ENCODE assay signal across 8 cellular contexts in genomic region chr6:144285798-144286502, GRCh38. TPM values are rescaled to one million over a fixed set of nuclear protein-coding genes. Genes with fewer than 3 reads are reported as not detected.
DNase-seq lines count a peak whose midpoint lies in the region; ATAC-seq, FAIRE-seq and TF ChIP-seq lines count a peak whose summit lies in the region.

No MANE protein-coding gene starts in this region.

- H3K4me3 ChIP-seq in MM.1S (ENCODE audit: low read length) = peak overlapping the region; percentile 67
- peak overlapping the region; percentile 83 to 93 (median 88) for H3K4me3 ChIP-seq in endothelial cell of umbilical vein (replicated peaks in 1 of 3; ENCODE audit: insufficient read depth in 1 of 3, low read depth in 1 of 3, low read length in 3 of 3)
- peak overlapping the region; percentile 89 for H3K4me3 ChIP-seq in mesendoderm (ENCODE audit: low read length)

- no peaks in the 10 kb centered on the region for H3K27me3 Mint-ChIP-seq in Calu3 (ENCODE audit: unreplicated experiment)
- peaks cover 13% of the 10 kb centered on the region for H3K27me3 Mint-ChIP-seq in activated CD8-positive, alpha-beta T cell treated with anti-CD3 and anti-CD28 coated beads, Interleukin-2, amount 10 ng/mL, durations not matched to agents 7 days and 5 days (ENCODE audit: low read depth)
- H3K27me3 Mint-ChIP-seq in stimulated activated naive CD8-positive, alpha-beta T cell treated with anti-CD3 and anti-CD28 coated beads, Interleukin-15, amount 100 ng/mL, for 72 hours = peaks cover 51% of the 10 kb centered on the region

- peaks cover 37% of the 10 kb centered on the region for H3K36me3 Mint-ChIP-seq in Calu3 (ENCODE audit: insufficient read depth, unreplicated experiment)
- peaks cover 6% of the 10 kb centered on the region for H3K36me3 Mint-ChIP-seq in activated CD8-positive, alpha-beta T cell treated with anti-CD3 and anti-CD28 coated beads, Interleukin-2, amount 10 ng/mL, durations not matched to agents 7 days and 5 days (ENCODE audit: low read depth)

- no peaks in the 10 kb centered on the region for H3K4me1 Mint-ChIP-seq in Calu3 (ENCODE audit: low read depth, unreplicated experiment)
- H3K4me1 Mint-ChIP-seq in activated CD8-positive, alpha-beta T cell treated with anti-CD3 and anti-CD28 coated beads, Interleukin-2, amount 10 ng/mL, durations not matched to agents 7 days and 5 days (ENCODE audit: low read depth) = peaks cover 23% of the 10 kb centered on the region
- H3K4me1 Mint-ChIP-seq in stimulated activated naive CD8-positive, alpha-beta T cell treated with anti-CD3 and anti-CD28 coated beads, Interleukin-15, amount 100 ng/mL, for 72 hours = peaks cover 27% of the 10 kb centered on the region

- H3K9me3 ChIP-seq in MM.1S (replicated peaks; ENCODE audit: insufficient read depth, low read length) (no peaks in the 10 kb centered on the region), endothelial cell of umbilical vein (replicated peaks; ENCODE audit: control insufficient read depth, insufficient read depth, low read length) (no peaks in the 10 kb centered on the region)

- H3K4ac ChIP-seq in mesendoderm (ENCODE audit: low read depth, low read length) = no peak overlapping the region

- BruUV-seq in Calu3 (replicated peaks; lab: Mats Ljungman, UMichigan) (no TSS peak), endothelial cell of umbilical vein (replicated peaks; lab: Mats Ljungman, UMichigan) (no TSS peak)

- POLR2A ChIA-PET in activated CD8-positive, alpha-beta T cell treated with anti-CD3 and anti-CD28 coated beads, Interleukin-2, amount 10 ng/mL, durations not matched to agents 7 days and 5 days (lab: Charles Lee) = interaction anchor here (0.6 to 1.7 kb wide), 11 partner anchors 19 to 1618 kb away, joined by 3 to 6 read pairs (median 4); no protein-coding TSS in a partner anchor
- POLR2A ChIA-PET in endothelial cell of umbilical vein (lab: Charles Lee) = interaction anchor here (1.3 to 1.5 kb wide), 2 partner anchors 149 to 191 kb away, joined by 3 to 4 read pairs; partner anchors contain the start of gene SF3B5

- H3K56ac ChIP-seq in mesendoderm (ENCODE audit: low read length) = peak overlapping the region; percentile 91

- H3K27me3 ChIP-seq in MM.1S (replicated peaks; ENCODE audit: insufficient read depth, low read length) (no peaks in the 10 kb centered on the region), endothelial cell of umbilical vein (ENCODE audit: control insufficient read depth in 2 of 2, insufficient read depth in 2 of 2, low read length in 2 of 2) (no peaks in the 10 kb centered on the region), mesendoderm (ENCODE audit: insufficient read depth, low read length, poor library complexity) (no peaks in the 10 kb centered on the region)

- no peak for FAIRE-seq in endothelial cell of umbilical vein (lab: Jason Lieb, UNC)

- H3K4me1 ChIP-seq in MM.1S (ENCODE audit: low read length) (no peaks in the 10 kb centered on the region), endothelial cell of umbilical vein (ENCODE audit: control insufficient read depth, extremely low read depth, insufficient read depth, low read length) (peaks cover 14% of the 10 kb centered on the region), mesendoderm (ENCODE audit: control insufficient read depth, low read depth, low read length) (peaks cover 8% of the 10 kb centered on the region)

- H3F3A ChIP-seq in MM.1S (ENCODE audit: insufficient read depth, low read length) = no peaks in the 10 kb centered on the region

- H2AFZ ChIP-seq in MM.1S (ENCODE audit: low read length) (peak overlapping the region; percentile 56; the same call in 1 of the 2 replicates), endothelial cell of umbilical vein (ENCODE audit: low read depth, low read length) (peak overlapping the region; percentile 81)

- intact Hi-C loops in Calu3 (cut with micrococcal nuclease; ENCODE audit: unreplicated experiment) = loop anchor here (1.0 to 2.0 kb wide), 2 partner anchors 21 to 182 kb away; no protein-coding TSS in a partner anchor
- intact Hi-C loops in endothelial cell of umbilical vein (cut with micrococcal nuclease) = loop anchor here (1.0 to 5.0 kb wide), 8 partner anchors 21 to 196 kb away; partner anchors contain the start of gene STX11

- TF ChIP-seq CTCF in Calu3 (IDR thresholded peaks at IDR 0.05; ENCODE audit: unreplicated experiment) (no peak), MM.1S (IDR thresholded peaks at IDR 0.05; ENCODE audit: low read length) (no peak), endothelial cell of umbilical vein (IDR thresholded peaks at IDR 0.05; ENCODE audit: extremely low read depth in 1 of 2, insufficient read depth in 1 of 2, low read depth in 1 of 2, low read length in 2 of 2) (no peak)

- TF ChIP-seq POLR2A in endothelial cell of umbilical vein (IDR thresholded peaks at IDR 0.05; ENCODE audit: low read depth, low read length) = peak; percentile 74

- H3K79me2 ChIP-seq in MM.1S (ENCODE audit: low read length) = no peaks in the 10 kb centered on the region
- H3K79me2 ChIP-seq in endothelial cell of umbilical vein (ENCODE audit: control insufficient read depth, insufficient read depth, low read length) = peaks cover 36% of the 10 kb centered on the region
- no peaks in the 10 kb centered on the region for H3K79me2 ChIP-seq in mesendoderm (ENCODE audit: control insufficient read depth, insufficient read depth, low read length)

- peaks cover 2% of the 10 kb centered on the region for H3K79me1 ChIP-seq in mesendoderm (ENCODE audit: low read length)

- peak overlapping the region; percentile 21; the same call in 1 of the 2 replicates for H3K9ac ChIP-seq in MM.1S (ENCODE audit: low read length)
- peak overlapping the region; percentile 89 for H3K9ac ChIP-seq in endothelial cell of umbilical vein (replicated peaks; ENCODE audit: extremely low read depth, insufficient read depth, low read length)
- peak overlapping the region; percentile 76 for H3K9ac ChIP-seq in mesendoderm (ENCODE audit: low read length)

- H3K9me3 Mint-ChIP-seq in Calu3 (ENCODE audit: low read depth, unreplicated experiment) = no peaks in the 10 kb centered on the region
- H3K9me3 Mint-ChIP-seq in activated CD8-positive, alpha-beta T cell treated with anti-CD3 and anti-CD28 coated beads, Interleukin-2, amount 10 ng/mL, durations not matched to agents 7 days and 5 days (ENCODE audit: insufficient read depth) = no peaks in the 10 kb centered on the region
- H3K9me3 Mint-ChIP-seq in stimulated activated naive CD8-positive, alpha-beta T cell treated with anti-CD3 and anti-CD28 coated beads, Interleukin-15, amount 100 ng/mL, for 72 hours = no peaks in the 10 kb centered on the region

- H3K23ac ChIP-seq in mesendoderm (ENCODE audit: low read length) = peak overlapping the region; percentile 32

- H3K4me3 Mint-ChIP-seq in Calu3 (ENCODE audit: low read depth, unreplicated experiment) = peak overlapping the region; percentile 93
- peak overlapping the region; percentile 90 for H3K4me3 Mint-ChIP-seq in activated CD8-positive, alpha-beta T cell treated with anti-CD3 and anti-CD28 coated beads, Interleukin-2, amount 10 ng/mL, durations not matched to agents 7 days and 5 days
- peak overlapping the region; percentile 95 to 97 for H3K4me3 Mint-ChIP-seq in stimulated activated naive CD8-positive, alpha-beta T cell treated with anti-CD3 and anti-CD28 coated beads, Interleukin-15, amount 100 ng/mL, for 72 hours

- H2AK5ac ChIP-seq in mesendoderm (ENCODE audit: low read length) = no peak overlapping the region

- ATAC-seq in GM21619 (IDR thresholded peaks at IDR 0.05; ENCODE audit: unreplicated experiment) = peak; percentile 33
- ATAC-seq in activated CD8-positive, alpha-beta T cell treated with anti-CD3 and anti-CD28 coated beads, Interleukin-2, amount 10 ng/mL, durations not matched to agents 7 days and 5 days = peak; percentile 69
- ATAC-seq in stimulated activated naive CD8-positive, alpha-beta T cell treated with anti-CD3 and anti-CD28 coated beads, Interleukin-15, amount 100 ng/mL, for 72 hours = peak; percentile 75

- no peak overlapping the region for H2BK5ac ChIP-seq in mesendoderm (ENCODE audit: low read length)

- peak overlapping the region; percentile 63 for H3K18ac ChIP-seq in mesendoderm (ENCODE audit: low read length)

- H3K27ac ChIP-seq in MM.1S (ENCODE audit: low read length) = no peak overlapping the region
- H3K27ac ChIP-seq in endothelial cell of umbilical vein (ENCODE audit: insufficient read depth, low read depth, low read length) = peak overlapping the region; percentile 89
- peak overlapping the region; percentile 83 for H3K27ac ChIP-seq in mesendoderm (ENCODE audit: low read depth, low read length)

- no peaks in the 10 kb centered on the region for H4K20me1 ChIP-seq in MM.1S (ENCODE audit: insufficient read depth, low read length)
- no peaks in the 10 kb centered on the region for H4K20me1 ChIP-seq in endothelial cell of umbilical vein (replicated peaks; ENCODE audit: control insufficient read depth, extremely low read depth, insufficient read depth, low read length)

- H3K36me3 ChIP-seq in MM.1S (replicated peaks; ENCODE audit: insufficient read depth, low read length) (no peaks in the 10 kb centered on the region), endothelial cell of umbilical vein (ENCODE audit: control insufficient read depth in 2 of 2, extremely low read depth in 1 of 2, insufficient read depth in 2 of 2, low read length in 2 of 2) (no peaks in the 10 kb centered on the region), mesendoderm (ENCODE audit: control insufficient read depth, insufficient read depth, low read length) (no peaks in the 10 kb centered on the region)

- no peaks in the 10 kb centered on the region for H3K9me2 ChIP-seq in MM.1S (replicated peaks; ENCODE audit: insufficient read depth, low read length)

- H4K5ac ChIP-seq in mesendoderm (ENCODE audit: low read length) = no peak overlapping the region

- H2BK120ac ChIP-seq in mesendoderm (ENCODE audit: low read depth, low read length) = no peak overlapping the region

- H2BK15ac ChIP-seq in mesendoderm (replicated peaks; ENCODE audit: low read depth) = no peak overlapping the region

- CTCF ChIA-PET in Calu3 (lab: Charles Lee) (no interaction called here), endothelial cell of umbilical vein (lab: Charles Lee) (interaction anchor here (0.8 to 2.5 kb wide), 15 partner anchors 10 to 195 kb away, joined by 3 to 27 read pairs (median 4); no protein-coding TSS in a partner anchor)
- CTCF ChIA-PET in activated CD8-positive, alpha-beta T cell treated with anti-CD3 and anti-CD28 coated beads, Interleukin-2, amount 10 ng/mL, durations not matched to agents 7 days and 5 days (lab: Charles Lee) = interaction anchor here (1.1 to 1.8 kb wide), 6 partner anchors 13 to 181 kb away, joined by 3 to 6 read pairs (median 4); no protein-coding TSS in a partner anchor

- peak overlapping the region; percentile 22 for H3K27ac Mint-ChIP-seq in Calu3 (ENCODE audit: unreplicated experiment)
- H3K27ac Mint-ChIP-seq in activated CD8-positive, alpha-beta T cell treated with anti-CD3 and anti-CD28 coated beads, Interleukin-2, amount 10 ng/mL, durations not matched to agents 7 days and 5 days = peak overlapping the region; percentile 36
- peak overlapping the region in 1 of 2 donors; percentile 89 for H3K27ac Mint-ChIP-seq in stimulated activated naive CD8-positive, alpha-beta T cell treated with anti-CD3 and anti-CD28 coated beads, Interleukin-15, amount 100 ng/mL, for 72 hours

- dilution Hi-C loops in endothelial cell of umbilical vein (cut with MboI; ENCODE audit: extremely low pct_ligation_motif_present, low sequenced_read_pairs) = no loop called here

- peak overlapping the region; percentile 80 for H3K4me2 ChIP-seq in MM.1S (ENCODE audit: low read depth, low read length)
- peak overlapping the region; percentile 88 for H3K4me2 ChIP-seq in endothelial cell of umbilical vein (ENCODE audit: insufficient read depth, low read length)
- H3K4me2 ChIP-seq in mesendoderm (ENCODE audit: low read length) = peak overlapping the region; percentile 77

- no CpG with 5 or more reads among the region's 51 CpGs for WGBS in mesendoderm (ENCODE audit: extremely low coverage, insufficient coverage, low lambda C conversion rate)

- H3K9me1 ChIP-seq in endothelial cell of umbilical vein (replicated peaks; ENCODE audit: control insufficient read depth, extremely low read depth, insufficient read depth, low read length) = peaks cover 2% of the 10 kb centered on the region

- H4K8ac ChIP-seq in mesendoderm (ENCODE audit: low read depth, low read length) = no peak overlapping the region

- DNase-seq in Calu3 (peak; percentile 57), MM.1S (no peak), endothelial cell of umbilical vein (ENCODE audit: low read depth, low spot score) (peak; percentile 74), mesendoderm (peak; percentile 82), pons (ENCODE audit: low spot score) (no peak)
- DNase-seq in activated CD8-positive, alpha-beta T cell treated with anti-CD3 and anti-CD28 coated beads, Interleukin-2, amount 10 ng/mL, durations not matched to agents 7 days and 5 days = peak; percentile 46
- peak; percentile 49 to 57 for DNase-seq in stimulated activated naive CD8-positive, alpha-beta T cell treated with anti-CD3 and anti-CD28 coated beads, Interleukin-15, amount 100 ng/mL, for 72 hours

RNA-seq across cellular contexts. Expression of gene UTRN, which starts 0.8 kb away (rescaled TPM):
- total RNA-seq in Calu3 (2022) = 89.4 and 109 TPM in 2 replicates
- total RNA-seq in activated CD8-positive, alpha-beta T cell treated with anti-CD3 and anti-CD28 coated beads, Interleukin-2, amount 10 ng/mL, durations not matched to agents 7 days and 5 days = 100 to 1,000 TPM; 136 to 141 TPM
- total RNA-seq in endothelial cell of umbilical vein = 224 and 228 TPM in 2 replicates
- polyA plus RNA-seq in endothelial cell of umbilical vein = 29.4 and 37.4 TPM in 2 replicates
- polyA plus RNA-seq in endothelial cell of umbilical vein (2011; cell fraction: cytosol; rRNA removed) = 52.7 and 54.7 TPM in 2 replicates
- polyA plus RNA-seq in endothelial cell of umbilical vein (2011; cell fraction: nucleus; rRNA removed) = 174 and 189 TPM in 2 replicates
- polyA plus RNA-seq in endothelial cell of umbilical vein (2012) = 99.2 and 122 TPM in 2 replicates
- 230 and 248 TPM in 2 replicates for polyA minus RNA-seq in endothelial cell of umbilical vein
- 11.5 TPM for polyA minus RNA-seq in endothelial cell of umbilical vein (2011; cell fraction: cytosol; rRNA and poly(A)+ RNA removed)
- polyA minus RNA-seq in endothelial cell of umbilical vein (2011; cell fraction: nucleus; rRNA and poly(A)+ RNA removed) = 578 and 660 TPM in 2 replicates
- polyA plus RNA-seq in mesendoderm (2013, experiment 1 of 2) = 27.5 TPM
- 28.9 TPM for polyA plus RNA-seq in mesendoderm (2013, experiment 2 of 2)

Comparison
In these comparisons a context has a peak if more than half of its experiments do, and no peak if none do; other contexts are left out.
1. DNase-seq: peak in Calu3 (single experiment), activated CD8-positive, alpha-beta T cell treated with anti-CD3 and anti-CD28 coated beads, Interleukin-2, amount 10 ng/mL, durations not matched to agents 7 days and 5 days (single experiment), endothelial cell of umbilical vein (single experiment), mesendoderm (single experiment) and stimulated activated naive CD8-positive, alpha-beta T cell treated with anti-CD3 and anti-CD28 coated beads, Interleukin-15, amount 100 ng/mL, for 72 hours (2 of 2); none in MM.1S (single experiment) and pons (single experiment).
2. H3K9ac ChIP-seq: peak in every context shown above with its lines; median percentile 89 in endothelial cell of umbilical vein; 76 in mesendoderm; 21 in MM.1S.
3. Peak in every context shown above with its lines, with median percentiles within 50 percentile points of each other: H3K4me3 Mint-ChIP-seq, ATAC-seq, H3K4me2 ChIP-seq and H3K4me3 ChIP-seq.